ENCODE assay signal across 20 cellular contexts in the genomic region with DNA sequence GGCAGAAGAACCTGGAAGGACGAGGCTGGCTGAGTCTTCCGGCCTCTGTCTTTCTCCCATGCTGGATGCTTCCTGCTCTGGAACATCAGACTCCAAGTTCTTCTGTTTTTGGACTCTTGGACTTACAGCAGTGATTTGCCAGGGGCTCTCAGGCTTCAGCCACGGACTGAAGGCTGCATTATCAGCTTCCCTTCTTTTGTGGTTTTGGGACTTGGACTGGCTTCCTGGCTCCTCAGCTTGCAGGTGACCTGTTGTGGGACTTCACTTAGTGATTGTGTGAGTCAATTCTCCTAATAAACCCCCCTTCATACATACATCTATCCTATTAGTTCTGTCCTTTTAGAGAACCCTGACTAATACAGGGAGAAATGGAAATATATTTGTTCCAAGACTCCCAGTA.
"Had no signal": no experiment of that assay in that cellular context is flagged by ENCODE, and none has a peak within 500 bp of the region (broad histone marks: within the 10 kb centered on the region; RNA-seq: fewer than 3 reads in every experiment).

No MANE protein-coding gene starts in this region.

- H3K27me3 ChIP-seq: gastrocnemius medialis, heart left ventricle, sigmoid colon, tibial nerve had no signal

- H3K27ac ChIP-seq: epithelial cell of prostate, gastrocnemius medialis, heart left ventricle, left ventricle myocardium inferior, sigmoid colon, tibial nerve, VCaP had no signal

- H3K4me3 ChIP-seq: gastrocnemius medialis, heart left ventricle, left ventricle myocardium inferior, sigmoid colon, tibial nerve had no signal

- DNase-seq: activated CD4-positive, alpha-beta T cell treated with anti-CD3 and anti-CD28 coated beads, Interleukin-2, amount 50 U/mL, for 1 hour; activated CD4-positive, CD25-positive, alpha-beta regulatory T cell treated with anti-CD3 and anti-CD28 coated beads, Interleukin-2, amount 50 U/mL, for 72 hours; activated CD8-positive, alpha-beta memory T cell treated with anti-CD3 and anti-CD28 coated beads, Interleukin-2, amount 50 U/mL, for 4 hours; activated effector memory CD4-positive, alpha-beta T cell treated with Interleukin-2 at 50 U/mL for 16 hours; activated naive CD4-positive, alpha-beta T cell treated with anti-CD3 and anti-CD28 coated beads, Interleukin-2, amount 10 ng/mL, durations not matched to agents 7 days and 5 days; activated naive CD8-positive, alpha-beta T cell treated with anti-CD3 and anti-CD28 coated beads, Interleukin-2, amount 50 U/mL, for 24 hours; activated T-cell treated with anti-CD3 and anti-CD28 coated beads, Interleukin-2, amount 50 U/mL, for 48 hours; cerebellar nuclear complex; endodermal cell; gastrocnemius medialis; heart left ventricle; left ventricle myocardium inferior; mesendoderm; natural killer cell; posterior cingulate gyrus; sigmoid colon; T-helper 2 cell had no signal

- H3K4me1 ChIP-seq: gastrocnemius medialis, heart left ventricle, left ventricle myocardium inferior, sigmoid colon had no signal

- ATAC-seq: activated naive CD8-positive, alpha-beta T cell treated with anti-CD3 and anti-CD28 coated beads, Interleukin-2, amount 50 U/mL, for 24 hours; gastrocnemius medialis; natural killer cell had no signal

- H3K9me3 ChIP-seq: gastrocnemius medialis, sigmoid colon had no signal

- H3K36me3 ChIP-seq: gastrocnemius medialis, heart left ventricle, left ventricle myocardium inferior, sigmoid colon, tibial nerve had no signal
